Comparison of ENCODE assay signal across 12 cellular contexts in genomic region chr15:92989469-92989868, GRCh38.
DNase-seq lines count a peak whose midpoint lies in the region; ATAC-seq and TF ChIP-seq lines count a peak whose summit lies in the region.
"Had no signal": no experiment of that assay in that cellular context is flagged by ENCODE, and none has a peak within 500 bp of the region (broad histone marks: within the 10 kb centered on the region; RNA-seq: fewer than 3 reads in every experiment).

No MANE protein-coding gene starts in this region.

- H3K27me3 ChIP-seq in cardiac muscle cell (no peaks in the 10 kb centered on the region), upper lobe of right lung (no peaks in the 10 kb centered on the region), testis (no peaks in the 10 kb centered on the region)
- H3K27me3 ChIP-seq: uterus had no signal

- ATAC-seq in Right ventricle myocardium inferior (no peak), HG02588 (IDR thresholded peaks at IDR 0.05; ENCODE audit: unreplicated experiment) (peak; percentile 51), upper lobe of right lung (peak; percentile 48)
- ATAC-seq: HCT116 had no signal

- TF ChIP-seq CTCF in cardiac muscle cell (IDR thresholded peaks at IDR 0.05; ENCODE audit: low read depth, low read length) (no peak), upper lobe of right lung (IDR thresholded peaks at IDR 0.05) (no peak), testis (IDR thresholded peaks at IDR 0.05) (no peak)

- H3K9me3 ChIP-seq in cardiac muscle cell (ENCODE audit: low read depth) (no peaks in the 10 kb centered on the region), upper lobe of right lung (no peaks in the 10 kb centered on the region), testis (no peaks in the 10 kb centered on the region)
- H3K9me3 ChIP-seq: uterus had no signal

- H3K36me3 ChIP-seq in cardiac muscle cell (peaks cover 85% of the 10 kb centered on the region), upper lobe of right lung (peaks cover 98% of the 10 kb centered on the region), testis (ENCODE audit: low read depth, missing control alignments) (no peaks in the 10 kb centered on the region)
- H3K36me3 ChIP-seq: uterus had no signal

- H3K27ac ChIP-seq in cardiac muscle cell (peak overlapping the region; percentile 36), upper lobe of right lung (no peak overlapping the region), testis (no peak overlapping the region)
- H3K27ac ChIP-seq: KMS-11, uterus had no signal

- H3K4me3 ChIP-seq in cardiac muscle cell (no peak overlapping the region), upper lobe of right lung (no peak overlapping the region), testis (no peak overlapping the region)
- H3K4me3 ChIP-seq: uterus had no signal

- intact Hi-C loops in Right ventricle myocardium inferior (cut with DNase I): no loop called here
- intact Hi-C loops in upper lobe of right lung (cut with DNase I): no loop called here
- intact Hi-C loops in testis (cut with DNase I; ENCODE audit: low total_unique reads): no loop called here

- WGBS in testis, 2 donors: 75 to 88% methylated on average over 1 to 2 of the region's 2 CpGs

- DNase-seq in cardiac muscle cell (ENCODE audit: low read depth in 1 of 2, low spot score in 1 of 2) (no peak), Right ventricle myocardium inferior (ENCODE audit: missing footprints) (no peak), MV-4-11 (lab: John Stamatoyannopoulos, UW) (peak; percentile 87), upper lobe of right lung (no peak), erythroblast (lab: John Stamatoyannopoulos, UW) (no peak), testis (no peak)
- DNase-seq in stimulated activated CD4-positive, alpha-beta T cell treated with anti-CD3 and anti-CD28 coated beads, Interleukin-12 subunit alpha, Interleukin-12 subunit beta, amount 100 ng/mL, for 4 hours: no peak
- DNase-seq: NCI-H446, uterus had no signal

- H3K4me1 ChIP-seq in cardiac muscle cell (ENCODE audit: low read depth) (no peaks in the 10 kb centered on the region), upper lobe of right lung (no peaks in the 10 kb centered on the region), testis (no peaks in the 10 kb centered on the region)
- H3K4me1 ChIP-seq: uterus had no signal

- TF ChIP-seq POLR2A in erythroblast (IDR thresholded peaks at IDR 0.05; ENCODE audit: low read length): no peak
- no peak for TF ChIP-seq POLR2A in testis (IDR thresholded peaks at IDR 0.05)
